ENCODE assay signal across 1 cellular context in the genomic region with DNA sequence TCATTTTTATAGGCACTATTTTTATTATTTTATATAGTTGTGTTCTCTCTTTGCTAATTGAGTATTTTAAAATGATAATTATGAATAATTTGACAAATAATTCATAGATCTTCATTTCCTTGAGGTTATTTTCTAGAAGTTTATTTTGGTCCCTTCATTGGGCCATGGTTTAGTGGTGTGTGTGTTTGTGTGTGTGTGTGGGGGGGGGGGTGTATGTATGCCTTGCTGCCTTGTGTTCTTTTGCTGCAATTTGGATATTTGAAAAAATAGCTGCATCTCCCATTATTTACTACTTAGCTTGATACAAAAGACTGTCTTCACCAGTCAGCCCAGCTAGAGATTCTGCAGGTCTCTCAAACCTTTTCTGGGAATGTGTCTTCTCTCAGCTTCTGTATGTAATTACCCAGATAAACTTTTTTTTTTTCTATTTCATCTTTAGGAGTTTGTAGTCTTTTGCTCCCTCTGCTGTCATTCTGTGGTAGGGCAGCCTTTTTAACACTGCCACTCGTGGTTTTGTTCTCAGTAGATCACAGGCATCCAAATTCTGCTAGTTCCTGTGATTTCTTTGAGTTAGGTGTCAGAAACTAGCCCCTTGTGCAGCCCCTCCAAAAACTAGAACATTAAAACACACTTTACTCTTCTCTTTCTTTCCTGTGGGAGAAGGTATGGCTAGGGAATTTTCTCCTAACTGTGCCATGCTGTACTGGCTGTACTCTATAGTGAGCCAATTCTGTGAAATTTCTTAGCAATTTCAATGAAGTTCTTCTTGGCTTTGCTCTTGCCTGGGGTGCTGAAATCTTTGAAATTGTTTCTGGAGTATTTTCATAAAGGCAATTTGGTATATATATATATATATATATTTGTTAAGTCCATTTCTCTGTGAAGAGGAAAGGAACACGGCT.
TF ChIP-seq lines count a peak whose summit lies in the region.

No MANE protein-coding gene starts in this region.

TF ChIP-seq in HepG2, 621 proteins besides CTCF, POLR2A, EP300 and RAD21 (continued from another document):
- TF ChIP-seq, protein P1, sequence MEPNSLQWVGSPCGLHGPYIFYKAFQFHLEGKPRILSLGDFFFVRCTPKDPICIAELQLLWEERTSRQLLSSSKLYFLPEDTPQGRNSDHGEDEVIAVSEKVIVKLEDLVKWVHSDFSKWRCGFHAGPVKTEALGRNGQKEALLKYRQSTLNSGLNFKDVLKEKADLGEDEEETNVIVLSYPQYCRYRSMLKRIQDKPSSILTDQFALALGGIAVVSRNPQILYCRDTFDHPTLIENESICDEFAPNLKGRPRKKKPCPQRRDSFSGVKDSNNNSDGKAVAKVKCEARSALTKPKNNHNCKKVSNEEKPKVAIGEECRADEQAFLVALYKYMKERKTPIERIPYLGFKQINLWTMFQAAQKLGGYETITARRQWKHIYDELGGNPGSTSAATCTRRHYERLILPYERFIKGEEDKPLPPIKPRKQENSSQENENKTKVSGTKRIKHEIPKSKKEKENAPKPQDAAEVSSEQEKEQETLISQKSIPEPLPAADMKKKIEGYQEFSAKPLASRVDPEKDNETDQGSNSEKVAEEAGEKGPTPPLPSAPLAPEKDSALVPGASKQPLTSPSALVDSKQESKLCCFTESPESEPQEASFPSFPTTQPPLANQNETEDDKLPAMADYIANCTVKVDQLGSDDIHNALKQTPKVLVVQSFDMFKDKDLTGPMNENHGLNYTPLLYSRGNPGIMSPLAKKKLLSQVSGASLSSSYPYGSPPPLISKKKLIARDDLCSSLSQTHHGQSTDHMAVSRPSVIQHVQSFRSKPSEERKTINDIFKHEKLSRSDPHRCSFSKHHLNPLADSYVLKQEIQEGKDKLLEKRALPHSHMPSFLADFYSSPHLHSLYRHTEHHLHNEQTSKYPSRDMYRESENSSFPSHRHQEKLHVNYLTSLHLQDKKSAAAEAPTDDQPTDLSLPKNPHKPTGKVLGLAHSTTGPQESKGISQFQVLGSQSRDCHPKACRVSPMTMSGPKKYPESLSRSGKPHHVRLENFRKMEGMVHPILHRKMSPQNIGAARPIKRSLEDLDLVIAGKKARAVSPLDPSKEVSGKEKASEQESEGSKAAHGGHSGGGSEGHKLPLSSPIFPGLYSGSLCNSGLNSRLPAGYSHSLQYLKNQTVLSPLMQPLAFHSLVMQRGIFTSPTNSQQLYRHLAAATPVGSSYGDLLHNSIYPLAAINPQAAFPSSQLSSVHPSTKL (CRISPR knock-in tag; IDR thresholded peaks at IDR 0.05): 0 out of 2 replicates have a peak, but pooled peaks have one; percentile 13
